In genomic region chr2:234502285-234502918, GRCh38 we compare ENCODE assay signal across 8 cellular contexts. TPM values are rescaled to one million over a fixed set of nuclear protein-coding genes. Genes with fewer than 3 reads are reported as not detected.
DNase-seq lines count a peak whose midpoint lies in the region; ATAC-seq and TF ChIP-seq lines count a peak whose summit lies in the region.

No MANE protein-coding gene starts in this region.

- no CpG with 5 or more reads among the region's 3 CpGs for WGBS in neuronal stem cell (ENCODE audit: extremely low coverage in 2 of 2, insufficient read length in 2 of 2, insufficient replicate concordance in 1 of 2), 2 donors
- 45 to 61% (median 55%) methylated on average over 3 of the region's 3 CpGs for WGBS in heart left ventricle, 4 donors

- H2AFZ ChIP-seq in neuronal stem cell (ENCODE audit: low read length): no peak overlapping the region

- H3K23ac ChIP-seq in neuronal stem cell (ENCODE audit: low read depth, low read length, poor library complexity): no peak overlapping the region

- H3K27ac Mint-ChIP-seq in natural killer cell: no peak overlapping the region

- no peak overlapping the region for H2BK12ac ChIP-seq in neuronal stem cell (ENCODE audit: low read length)

- H4K8ac ChIP-seq in neuronal stem cell (ENCODE audit: low read depth, low read length): no peak overlapping the region

- H3K36me3 ChIP-seq in brain microvascular endothelial cell (replicated peaks) (no peaks in the 10 kb centered on the region), neuronal stem cell (replicated peaks in 1 of 2; ENCODE audit: control insufficient read depth in 2 of 2, insufficient read depth in 2 of 2, low read length in 2 of 2) (no peaks in the 10 kb centered on the region), heart left ventricle (no peaks in the 10 kb centered on the region)

- no peak overlapping the region for H2BK5ac ChIP-seq in neuronal stem cell (ENCODE audit: low read length)

- no peak for ATAC-seq in HG03097 (IDR thresholded peaks at IDR 0.05; ENCODE audit: low FRiP score, unreplicated experiment)
- ATAC-seq in natural killer cell: no peak
- no peak for ATAC-seq in heart left ventricle
- no peak for ATAC-seq in HG03521 (IDR thresholded peaks at IDR 0.05; ENCODE audit: unreplicated experiment)

- H3K4me3 Mint-ChIP-seq in natural killer cell: no peak overlapping the region

- DNase-seq in H4 (ENCODE audit: low spot score) (peak; percentile 33), NCI-H226 (peak; percentile 72), brain microvascular endothelial cell (peak; percentile 79), neuronal stem cell (ENCODE audit: low spot score) (no peak), natural killer cell (no peak), heart left ventricle (no peak)

- H3K27ac ChIP-seq in brain microvascular endothelial cell (peak overlapping the region; percentile 47), neuronal stem cell (replicated peaks; ENCODE audit: low read length) (peak overlapping the region; percentile 18), heart left ventricle (no peak overlapping the region)

- TF ChIP-seq POLR2A in heart left ventricle (IDR thresholded peaks at IDR 0.05): no peak

- no peak overlapping the region for H2BK120ac ChIP-seq in neuronal stem cell (ENCODE audit: low read depth, low read length)

- peaks cover 4 to 28% of the 10 kb centered on the region in 2 donors for H3K27me3 Mint-ChIP-seq in natural killer cell (ENCODE audit: low read depth in 2 of 2)

- no peak for TF ChIP-seq CTCF in brain microvascular endothelial cell (IDR thresholded peaks at IDR 0.05; ENCODE audit: low read depth, low read length, missing control alignments)
- no peak for TF ChIP-seq CTCF in natural killer cell (IDR thresholded peaks at IDR 0.05)
- TF ChIP-seq CTCF in heart left ventricle (IDR thresholded peaks at IDR 0.05): no peak

- no peaks in the 10 kb centered on the region for H3K9me3 Mint-ChIP-seq in natural killer cell

- no peak overlapping the region for H2BK15ac ChIP-seq in neuronal stem cell (ENCODE audit: low read length)

- H3K4me3 ChIP-seq in brain microvascular endothelial cell (ENCODE audit: low read depth, low read length): no peak overlapping the region
- H3K4me3 ChIP-seq in neuronal stem cell (ENCODE audit: low read length in 2 of 2): no peak overlapping the region
- H3K4me3 ChIP-seq in heart left ventricle: no peak overlapping the region

- H3K4ac ChIP-seq in neuronal stem cell (ENCODE audit: low read length): no peak overlapping the region

- H3K4me2 ChIP-seq in neuronal stem cell (ENCODE audit: insufficient read depth, low read length, poor library complexity, severe bottlenecking): no peak overlapping the region

- intact Hi-C loops in natural killer cell (cut with micrococcal nuclease) (loop anchor here (5.0 kb wide), 1 partner anchor 645 kb away; no protein-coding TSS in a partner anchor), heart left ventricle (cut with DNase I) (loop anchor here in 2 of 10 donors (2.0 to 5.0 kb wide), 3 partner anchors 214 to 365 kb away; no protein-coding TSS in a partner anchor)

- H3K18ac ChIP-seq in neuronal stem cell (ENCODE audit: low read length): no peak overlapping the region

- H3K9ac ChIP-seq in neuronal stem cell (ENCODE audit: low read depth, low read length, poor library complexity): no peak overlapping the region

- no peak overlapping the region for H2AK5ac ChIP-seq in neuronal stem cell (ENCODE audit: low read depth, low read length)

- H4K91ac ChIP-seq in neuronal stem cell (ENCODE audit: low read depth, low read length, poor library complexity): no peak overlapping the region

- no peaks in the 10 kb centered on the region for H3K36me3 Mint-ChIP-seq in natural killer cell

- no peaks in the 10 kb centered on the region for H3K79me1 ChIP-seq in neuronal stem cell (ENCODE audit: low read depth, low read length)

- H3K14ac ChIP-seq in neuronal stem cell (ENCODE audit: low read length): no peak overlapping the region

- H3K27me3 ChIP-seq in brain microvascular endothelial cell (replicated peaks): no peaks in the 10 kb centered on the region
- H3K27me3 ChIP-seq in neuronal stem cell (ENCODE audit: control insufficient read depth in 3 of 3, insufficient read depth in 3 of 3, low read depth in 1 of 3, low read length in 3 of 3): peaks cover 0 to 17% (median 0%) of the 10 kb centered on the region in 3 experiments
- H3K27me3 ChIP-seq in heart left ventricle: peaks cover 0 to 7% (median 3%) of the 10 kb centered on the region in 9 donors

- no peaks in the 10 kb centered on the region for H3K9me3 ChIP-seq in neuronal stem cell (replicated peaks in 1 of 2; ENCODE audit: control insufficient read depth in 2 of 2, insufficient read depth in 1 of 2, low read depth in 1 of 2, low read length in 2 of 2)
- H3K9me3 ChIP-seq in heart left ventricle: no peaks in the 10 kb centered on the region

- H3K4me1 Mint-ChIP-seq in natural killer cell: peaks cover 31 to 32% of the 10 kb centered on the region in 2 donors

- H3K4me1 ChIP-seq in neuronal stem cell (ENCODE audit: control insufficient read depth in 2 of 2, insufficient read depth in 1 of 2, low read depth in 1 of 2, low read length in 2 of 2) (peaks cover 0 to 14% of the 10 kb centered on the region in 2 donors), heart left ventricle (peaks cover 0 to 3% (median 0%) of the 10 kb centered on the region in 12 donors)

- in situ Hi-C loops in brain microvascular endothelial cell (cut with HindIII; ENCODE audit: low pct_ligation_motif_present, low sequenced_read_pairs): loop anchor here (25.0 kb wide), 1 partner anchor 365 kb away; no protein-coding TSS in a partner anchor

RNA-seq across cellular contexts. Expression of gene ARL4C, which starts 5.5 kb away (rescaled TPM):
- 6.7 and 7.0 TPM in 2 replicates for total RNA-seq in H4 (2014; rRNA removed; shearing (Covaris generic))
- polyA plus RNA-seq in neuronal stem cell (2013, experiment 1 of 2): 123 TPM
- polyA plus RNA-seq in neuronal stem cell (2013, experiment 2 of 2): 127 TPM
- total RNA-seq in natural killer cell (100 to 1,000 TPM; 492 to 756 (median 664) TPM), heart left ventricle (10 to 100 TPM in 2 of 9 donors, 1 to 10 TPM in 7; 1.1 to 16.3 (median 2.5) TPM)
- polyA plus RNA-seq in heart left ventricle: 1 to 10 TPM in 1 of 2 donors, under 1 TPM in 1; 0.80 to 1.2 TPM

Comparison
In these comparisons a context has a peak if more than half of its experiments do, and no peak if none do; other contexts are left out.
1. DNase-seq: peak in H4 (single experiment), NCI-H226 (single experiment) and brain microvascular endothelial cell (single experiment); none in neuronal stem cell (single experiment), natural killer cell (single experiment) and heart left ventricle (0 of 5).
2. H3K27ac ChIP-seq: peak in brain microvascular endothelial cell (single experiment) and neuronal stem cell (single experiment); none in heart left ventricle (0 of 12).
3. RNA of gene ARL4C, which starts 5.5 kb away (total RNA-seq): 492 to 756 TPM in natural killer cell; 6.7 to 7.0 TPM in H4 and 1.1 to 16.3 TPM in heart left ventricle; every median in the first group is over 10 times any median in the second.